1 cellular context compared by ENCODE assay signal in the genomic region with DNA sequence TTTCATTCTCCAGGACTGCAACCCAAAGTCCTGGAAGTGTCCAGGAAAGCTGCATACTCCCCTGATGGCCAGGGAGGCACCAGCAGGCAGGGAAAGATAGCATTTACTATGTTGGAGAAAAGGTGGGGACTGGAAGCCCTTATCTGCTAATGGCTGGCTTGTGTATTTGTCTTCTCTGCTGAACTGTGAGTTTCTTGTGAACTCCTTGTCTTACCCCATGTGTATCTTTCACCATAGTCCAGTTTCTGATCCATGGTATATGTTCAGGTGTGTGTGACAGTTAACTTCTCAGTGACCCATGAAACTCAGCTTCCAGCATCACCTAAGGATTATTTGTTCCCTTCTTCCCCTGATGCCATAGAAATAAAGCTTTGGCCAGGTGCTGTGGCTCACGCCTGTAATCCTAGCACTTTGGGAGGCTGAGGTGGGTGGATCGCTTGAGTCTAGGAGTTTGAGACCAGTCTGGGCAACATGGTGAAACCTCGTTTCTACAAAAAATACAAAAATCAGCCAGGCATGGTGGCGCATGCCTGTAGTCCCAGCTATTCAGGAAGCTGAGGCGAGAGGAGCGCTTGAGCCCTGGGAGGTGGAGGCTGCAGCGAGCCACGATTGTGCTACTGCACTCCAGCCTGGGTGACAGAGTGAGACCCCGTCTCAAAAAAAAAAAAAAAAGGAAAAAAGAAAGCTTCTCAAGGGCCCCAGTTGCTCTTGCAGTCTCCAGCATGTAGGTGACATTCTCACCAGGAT.
TF ChIP-seq lines count a peak whose summit lies in the region.

No MANE protein-coding gene starts in this region.

TF ChIP-seq in IMR-90, 13 proteins besides CTCF, POLR2A, EP300 and RAD21:
- TF ChIP-seq MXI1 (IDR thresholded peaks at IDR 0.05; ENCODE audit: borderline replicate concordance, low read depth, low read length) (no peak), BHLHE40 (IDR thresholded peaks at IDR 0.05; ENCODE audit: low read depth, low read length) (no peak), FOS (IDR thresholded peaks at IDR 0.05; ENCODE audit: low read depth, low read length) (no peak), MAZ (IDR thresholded peaks at IDR 0.05; ENCODE audit: borderline replicate concordance, low read depth, low read length) (no peak), CHD1 (IDR thresholded peaks at IDR 0.05; ENCODE audit: low read depth, low read length) (no peak), MAFK (IDR thresholded peaks at IDR 0.05; ENCODE audit: low read depth, low read length) (no peak), RCOR1 (IDR thresholded peaks at IDR 0.05; ENCODE audit: insufficient replicate concordance, low read length) (no peak)
- TF ChIP-seq, protein P1, sequence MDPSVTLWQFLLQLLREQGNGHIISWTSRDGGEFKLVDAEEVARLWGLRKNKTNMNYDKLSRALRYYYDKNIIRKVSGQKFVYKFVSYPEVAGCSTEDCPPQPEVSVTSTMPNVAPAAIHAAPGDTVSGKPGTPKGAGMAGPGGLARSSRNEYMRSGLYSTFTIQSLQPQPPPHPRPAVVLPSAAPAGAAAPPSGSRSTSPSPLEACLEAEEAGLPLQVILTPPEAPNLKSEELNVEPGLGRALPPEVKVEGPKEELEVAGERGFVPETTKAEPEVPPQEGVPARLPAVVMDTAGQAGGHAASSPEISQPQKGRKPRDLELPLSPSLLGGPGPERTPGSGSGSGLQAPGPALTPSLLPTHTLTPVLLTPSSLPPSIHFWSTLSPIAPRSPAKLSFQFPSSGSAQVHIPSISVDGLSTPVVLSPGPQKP (IDR thresholded peaks at IDR 0.05; ENCODE audit: borderline replicate concordance, low read depth, low read length) = no peak
- TF ChIP-seq, protein P2, sequence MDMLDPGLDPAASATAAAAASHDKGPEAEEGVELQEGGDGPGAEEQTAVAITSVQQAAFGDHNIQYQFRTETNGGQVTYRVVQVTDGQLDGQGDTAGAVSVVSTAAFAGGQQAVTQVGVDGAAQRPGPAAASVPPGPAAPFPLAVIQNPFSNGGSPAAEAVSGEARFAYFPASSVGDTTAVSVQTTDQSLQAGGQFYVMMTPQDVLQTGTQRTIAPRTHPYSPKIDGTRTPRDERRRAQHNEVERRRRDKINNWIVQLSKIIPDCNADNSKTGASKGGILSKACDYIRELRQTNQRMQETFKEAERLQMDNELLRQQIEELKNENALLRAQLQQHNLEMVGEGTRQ (IDR thresholded peaks at IDR 0.05; ENCODE audit: low read depth, low read length) = no peak
